Comparison of ENCODE assay signal across 17 cellular contexts in genomic region chr13:33392794-33393371, GRCh38.
"Had no signal": no experiment of that assay in that cellular context is flagged by ENCODE, and none has a peak within 500 bp of the region (broad histone marks: within the 10 kb centered on the region; RNA-seq: fewer than 3 reads in every experiment).

No MANE protein-coding gene starts in this region.

- H3K36me3 ChIP-seq: brain microvascular endothelial cell, upper lobe of left lung had no signal

- H3K27me3 Mint-ChIP-seq: activated CD4-positive, alpha-beta T cell treated with anti-CD3 and anti-CD28 coated beads, Interleukin-2, amount 10 ng/mL, durations not matched to agents 24 days and 14 days had no signal

- H3K4me3 Mint-ChIP-seq: activated CD4-positive, alpha-beta T cell treated with anti-CD3 and anti-CD28 coated beads, Interleukin-2, amount 10 ng/mL, durations not matched to agents 24 days and 14 days; activated CD8-positive, alpha-beta T cell treated with anti-CD3 and anti-CD28 coated beads, Interleukin-2, amount 10 ng/mL, durations not matched to agents 7 days and 5 days; activated naive CD8-positive, alpha-beta T cell; naive thymus-derived CD8-positive, alpha-beta T cell had no signal

- DNase-seq: activated CD4-positive, alpha-beta T cell treated with anti-CD3 and anti-CD28 coated beads, Interleukin-2, amount 10 ng/mL, durations not matched to agents 24 days and 14 days; activated CD4-positive, CD25-positive, alpha-beta regulatory T cell; activated CD8-positive, alpha-beta T cell treated with anti-CD3 and anti-CD28 coated beads, Interleukin-2, amount 10 ng/mL, durations not matched to agents 7 days and 5 days; activated gamma-delta T cell treated with Interleukin-2 at 50 U/mL for 16 hours; amygdala; brain microvascular endothelial cell; effector CD8-positive, alpha-beta T cell; foreskin melanocyte; head of caudate nucleus; naive thymus-derived CD8-positive, alpha-beta T cell; stimulated activated CD4-positive, alpha-beta T cell treated with anti-CD3 and anti-CD28 coated beads, Interleukin-4, amount 100 ng/mL, for 24 hours; stimulated activated naive CD4-positive, alpha-beta T cell; SW 1271; upper lobe of left lung had no signal

- H3K4me3 ChIP-seq: lung, upper lobe of left lung had no signal

- H3K27ac ChIP-seq: brain microvascular endothelial cell, parathyroid adenoma, upper lobe of left lung had no signal

- H3K27ac Mint-ChIP-seq: activated CD4-positive, alpha-beta T cell treated with anti-CD3 and anti-CD28 coated beads, Interleukin-2, amount 10 ng/mL, durations not matched to agents 24 days and 14 days; activated CD8-positive, alpha-beta T cell treated with anti-CD3 and anti-CD28 coated beads, Interleukin-2, amount 10 ng/mL, durations not matched to agents 7 days and 5 days; activated naive CD8-positive, alpha-beta T cell; naive thymus-derived CD8-positive, alpha-beta T cell had no signal

- H3K4me1 Mint-ChIP-seq: activated CD4-positive, alpha-beta T cell treated with anti-CD3 and anti-CD28 coated beads, Interleukin-2, amount 10 ng/mL, durations not matched to agents 24 days and 14 days; naive thymus-derived CD8-positive, alpha-beta T cell had no signal

- H3K27me3 ChIP-seq: brain microvascular endothelial cell, upper lobe of left lung had no signal

- H3K9me3 ChIP-seq: upper lobe of left lung had no signal

- H3K4me1 ChIP-seq: parathyroid adenoma, upper lobe of left lung had no signal

- ATAC-seq: activated CD8-positive, alpha-beta T cell treated with anti-CD3 and anti-CD28 coated beads, Interleukin-2, amount 10 ng/mL, durations not matched to agents 7 days and 5 days; naive thymus-derived CD8-positive, alpha-beta T cell had no signal

- H3K36me3 Mint-ChIP-seq: activated naive CD8-positive, alpha-beta T cell had no signal

- H3K9me3 Mint-ChIP-seq: activated CD4-positive, alpha-beta T cell treated with anti-CD3 and anti-CD28 coated beads, Interleukin-2, amount 10 ng/mL, durations not matched to agents 24 days and 14 days had no signal
